In the genomic region with DNA sequence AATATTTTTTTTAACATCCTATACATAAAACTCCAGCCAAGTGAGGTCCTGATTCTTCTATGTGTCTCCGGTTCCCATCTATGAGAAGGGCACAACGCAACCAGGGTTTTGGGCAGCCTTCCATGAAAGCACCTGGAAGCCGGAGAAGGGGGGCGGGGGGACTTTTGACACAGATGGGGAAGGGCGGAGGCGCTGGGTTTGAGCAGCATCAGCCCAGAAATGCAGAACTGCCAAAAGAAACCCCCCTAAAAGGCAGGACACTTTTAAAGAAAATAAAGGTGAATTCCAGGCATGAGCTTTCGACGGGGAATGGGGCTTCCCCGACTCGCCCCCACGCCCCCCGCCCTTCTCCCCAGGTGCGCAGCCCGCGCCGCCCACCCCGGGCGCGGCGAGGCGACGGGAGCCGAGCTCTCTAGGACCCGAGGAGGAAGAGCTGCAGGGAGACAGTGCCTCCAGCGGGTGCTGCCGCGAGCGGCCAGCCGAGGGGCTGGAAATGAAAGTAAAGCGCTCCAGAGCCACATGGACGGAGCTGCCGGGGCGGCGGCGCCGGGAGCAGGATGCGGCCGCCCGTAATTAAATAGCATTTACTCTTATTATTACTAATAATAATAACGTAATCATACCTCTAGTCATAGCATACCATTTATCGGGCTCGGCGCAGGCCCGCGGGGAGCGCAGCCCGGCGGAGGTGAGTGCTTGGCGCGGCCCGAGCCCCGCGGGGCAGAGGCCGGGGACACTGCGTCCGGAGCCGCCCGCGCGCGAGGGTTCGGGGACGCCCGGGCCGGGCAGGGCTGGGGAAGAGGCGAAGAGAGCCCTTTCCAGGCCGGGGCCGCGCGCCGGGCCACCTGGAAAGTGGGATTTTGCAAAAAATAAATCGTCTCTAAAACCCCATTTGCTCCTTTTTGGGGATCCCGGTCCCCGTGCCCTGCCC, we compare ENCODE assay signal across 8 cellular contexts. TPM values are rescaled to one million over a fixed set of nuclear protein-coding genes. Genes with fewer than 3 reads are reported as not detected.
A peak's percentile ranks its signal among the peaks of the same experiment; 100 is the strongest.
DNase-seq lines count a peak whose midpoint lies in the region; TF ChIP-seq lines count a peak whose summit lies in the region.

A gene with protein sequence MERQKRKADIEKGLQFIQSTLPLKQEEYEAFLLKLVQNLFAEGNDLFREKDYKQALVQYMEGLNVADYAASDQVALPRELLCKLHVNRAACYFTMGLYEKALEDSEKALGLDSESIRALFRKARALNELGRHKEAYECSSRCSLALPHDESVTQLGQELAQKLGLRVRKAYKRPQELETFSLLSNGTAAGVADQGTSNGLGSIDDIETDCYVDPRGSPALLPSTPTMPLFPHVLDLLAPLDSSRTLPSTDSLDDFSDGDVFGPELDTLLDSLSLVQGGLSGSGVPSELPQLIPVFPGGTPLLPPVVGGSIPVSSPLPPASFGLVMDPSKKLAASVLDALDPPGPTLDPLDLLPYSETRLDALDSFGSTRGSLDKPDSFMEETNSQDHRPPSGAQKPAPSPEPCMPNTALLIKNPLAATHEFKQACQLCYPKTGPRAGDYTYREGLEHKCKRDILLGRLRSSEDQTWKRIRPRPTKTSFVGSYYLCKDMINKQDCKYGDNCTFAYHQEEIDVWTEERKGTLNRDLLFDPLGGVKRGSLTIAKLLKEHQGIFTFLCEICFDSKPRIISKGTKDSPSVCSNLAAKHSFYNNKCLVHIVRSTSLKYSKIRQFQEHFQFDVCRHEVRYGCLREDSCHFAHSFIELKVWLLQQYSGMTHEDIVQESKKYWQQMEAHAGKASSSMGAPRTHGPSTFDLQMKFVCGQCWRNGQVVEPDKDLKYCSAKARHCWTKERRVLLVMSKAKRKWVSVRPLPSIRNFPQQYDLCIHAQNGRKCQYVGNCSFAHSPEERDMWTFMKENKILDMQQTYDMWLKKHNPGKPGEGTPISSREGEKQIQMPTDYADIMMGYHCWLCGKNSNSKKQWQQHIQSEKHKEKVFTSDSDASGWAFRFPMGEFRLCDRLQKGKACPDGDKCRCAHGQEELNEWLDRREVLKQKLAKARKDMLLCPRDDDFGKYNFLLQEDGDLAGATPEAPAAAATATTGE (plus strand): TSS at position 441 of the 931 bp plus-strand sequence. CDS start 19,136 bp downstream, outside the sequence.

- H3K27me3 ChIP-seq in GM23248 (replicated peaks; ENCODE audit: insufficient read depth) = no peaks in the 10 kb centered on the region
- no peaks in the 10 kb centered on the region for H3K27me3 ChIP-seq in stomach smooth muscle (ENCODE audit: control insufficient read depth in 1 of 2, insufficient read depth in 2 of 2, low read length in 2 of 2)

- 0 to 1% methylated on average over 66 to 69 of the region's 74 CpGs for WGBS in GM23248 (ENCODE audit: low coverage in 1 of 2, low lambda C conversion rate in 2 of 2, missing lambda C conversion rate in 2 of 2), 2 experiments

- H3K9me3 ChIP-seq in GM23248 (ENCODE audit: low read depth) (no peaks in the 10 kb centered on the region), stomach smooth muscle (ENCODE audit: control insufficient read depth in 2 of 2, low read length in 2 of 2) (no peaks in the 10 kb centered on the region)

- DNase-seq in EH (ENCODE audit: low read depth) = peak; percentile 86
- peak; percentile 93 for DNase-seq in GM23248
- DNase-seq in Kasumi-1 (lab: John Stamatoyannopoulos, UW) = peak; percentile 85 to 87
- peak; percentile 94 for DNase-seq in activated effector memory CD4-positive, alpha-beta T cell treated with anti-CD3 and anti-CD28 coated beads, Interleukin-2, amount 50 U/mL, for 16 hours
- DNase-seq in fibroblast of villous mesenchyme (ENCODE audit: low read depth) = peak; percentile 83
- DNase-seq in neural crest cell (ENCODE audit: low read depth, low spot score) = peak; percentile 71

- peak within 1 kb of the TSS; percentile 92 for H2AFZ ChIP-seq in GM23248

- no peaks in the 10 kb centered on the region for H3K9me3 Mint-ChIP-seq in neural crest cell

- H3K4me3 ChIP-seq in GM23248 (peak within 1 kb of the TSS; percentile 79), fibroblast of villous mesenchyme (ENCODE audit: low read depth, low read length) (peak within 1 kb of the TSS; percentile 93), stomach smooth muscle (ENCODE audit: low read length in 2 of 2) (peak within 1 kb of the TSS; percentile 73 to 80)

- H3K4me3 Mint-ChIP-seq in neural crest cell = peak within 1 kb of the TSS; percentile 91

- TF ChIP-seq CTCF in fibroblast of villous mesenchyme (IDR thresholded peaks at IDR 0.05; ENCODE audit: insufficient read depth, low read depth, low read length) (peak; percentile 60), neural crest cell (conservative IDR thresholded peaks at IDR 0.05) (peak; percentile 63)

- no peaks in the 10 kb centered on the region for H3K27me3 Mint-ChIP-seq in neural crest cell (ENCODE audit: low read depth)

- no peaks in the 10 kb centered on the region for H3K36me3 ChIP-seq in GM23248 (ENCODE audit: low read depth)
- H3K36me3 ChIP-seq in stomach smooth muscle (ENCODE audit: control insufficient read depth in 2 of 2, insufficient read depth in 2 of 2, low read length in 2 of 2) = no peaks in the 10 kb centered on the region

- H3K4me1 ChIP-seq in GM23248 (ENCODE audit: insufficient read depth) (peaks cover 20% of the 10 kb centered on the region), stomach smooth muscle (ENCODE audit: control insufficient read depth, insufficient read depth, low read length) (peaks cover 13% of the 10 kb centered on the region)

- no peaks in the 10 kb centered on the region for H4K20me1 ChIP-seq in GM23248 (ENCODE audit: insufficient read depth)

- in situ Hi-C loops in GM23248 (cut with MboI) = no loop called here

- peak within 1 kb of the TSS; percentile 94 for H3K4me2 ChIP-seq in GM23248 (ENCODE audit: unreplicated experiment)

- H3K36me3 Mint-ChIP-seq in neural crest cell (ENCODE audit: low read depth) = peaks cover 3% of the 10 kb centered on the region

- H3K4me1 Mint-ChIP-seq in neural crest cell = peaks cover 30% of the 10 kb centered on the region

- H3K9me2 ChIP-seq in GM23248 (ENCODE audit: insufficient read depth) = no peaks in the 10 kb centered on the region

- no peak within 1 kb of the TSS for H3K27ac Mint-ChIP-seq in neural crest cell (ENCODE audit: unreplicated experiment)

- H3K9ac ChIP-seq in GM23248 (peak within 1 kb of the TSS; percentile 96), stomach smooth muscle (ENCODE audit: low read length in 2 of 2) (peak within 1 kb of the TSS; percentile 82 to 94)

- peak; percentile 80 for TF ChIP-seq POLR2A in Raji (IDR thresholded peaks at IDR 0.05; ENCODE audit: insufficient read depth, low read depth, low read length)

- H3F3A ChIP-seq in GM23248 (ENCODE audit: insufficient read depth) = peaks cover 26% of the 10 kb centered on the region

- peaks cover 60% of the 10 kb centered on the region for H3K79me2 ChIP-seq in GM23248 (ENCODE audit: insufficient read depth)

- H3K27ac ChIP-seq in GM23248 = peak within 1 kb of the TSS; percentile 57
- peak within 1 kb of the TSS; percentile 58 for H3K27ac ChIP-seq in stomach smooth muscle (ENCODE audit: low read length)

RNA-seq across cellular contexts. Expression of the gene that starts here (rescaled TPM):
- 54.8 and 54.9 TPM in 2 replicates for total RNA-seq in GM23248 (2014; rRNA removed; shearing (Covaris generic))
- polyA plus RNA-seq in GM23248 (2016; fragmentation: Nextera tagmentation; extraction: Ambion mirVana) = 5.3 and 5.4 TPM in 2 replicates
- 68.0 and 80.3 TPM in 2 replicates for total RNA-seq in fibroblast of villous mesenchyme
- 83.8 and 84.3 TPM in 2 replicates for total RNA-seq in neural crest cell

Comparison
In these comparisons a context has a peak if more than half of its experiments do, and no peak if none do; other contexts are left out.
1. Peak in every context shown above with its lines: DNase-seq, H3K4me3 ChIP-seq and H3K27ac ChIP-seq.